In genomic region chr3:21839592-21839991, GRCh38 we compare ENCODE assay signal across 10 cellular contexts.
DNase-seq lines count a peak whose midpoint lies in the region; ATAC-seq lines count a peak whose summit lies in the region.
"Had no signal": no experiment of that assay in that cellular context is flagged by ENCODE, and none has a peak within 500 bp of the region (broad histone marks: within the 10 kb centered on the region; RNA-seq: fewer than 3 reads in every experiment).

No MANE protein-coding gene starts in this region.

- no peak for ATAC-seq in GM21529 (IDR thresholded peaks at IDR 0.05; ENCODE audit: unreplicated experiment)
- ATAC-seq: HCT116 had no signal

- DNase-seq in NCI-H146 (lab: John Stamatoyannopoulos, UW) = peak; percentile 0
- no peak for DNase-seq in NCI-H146 treated with DMSO at 0.1 percent for 48 hours (lab: John Stamatoyannopoulos, UW; ENCODE audit: unreplicated experiment)
- peak; percentile 17 for DNase-seq in RPMI7951 (ENCODE audit: low read depth)
- peak; percentile 12 for DNase-seq in foreskin melanocyte
- DNase-seq in stromal cell of bone marrow (ENCODE audit: low read depth) = peak; percentile 94
- no peak for DNase-seq in activated naive CD4-positive, alpha-beta T cell treated with anti-CD3 and anti-CD28 coated beads, Interleukin-2, amount 50 U/mL, for 16 hours
- no peak for DNase-seq in stimulated activated naive CD4-positive, alpha-beta T cell treated with Interleukin-2 at 50 U/mL for 16 hours (lab: John Stamatoyannopoulos, UW)
- DNase-seq: cerebellar nuclear complex had no signal

Comparison
In these comparisons a context has a peak if more than half of its experiments do, and no peak if none do; other contexts are left out.
1. DNase-seq: peak in NCI-H146 (single experiment), RPMI7951 (single experiment), foreskin melanocyte (single experiment) and stromal cell of bone marrow (single experiment); none in NCI-H146 treated with DMSO at 0.1 percent for 48 hours (single experiment), activated naive CD4-positive, alpha-beta T cell treated with anti-CD3 and anti-CD28 coated beads, Interleukin-2, amount 50 U/mL, for 16 hours (single experiment) and stimulated activated naive CD4-positive, alpha-beta T cell treated with Interleukin-2 at 50 U/mL for 16 hours (single experiment).